Comparison of ENCODE assay signal across 23 cellular contexts in the genomic region with DNA sequence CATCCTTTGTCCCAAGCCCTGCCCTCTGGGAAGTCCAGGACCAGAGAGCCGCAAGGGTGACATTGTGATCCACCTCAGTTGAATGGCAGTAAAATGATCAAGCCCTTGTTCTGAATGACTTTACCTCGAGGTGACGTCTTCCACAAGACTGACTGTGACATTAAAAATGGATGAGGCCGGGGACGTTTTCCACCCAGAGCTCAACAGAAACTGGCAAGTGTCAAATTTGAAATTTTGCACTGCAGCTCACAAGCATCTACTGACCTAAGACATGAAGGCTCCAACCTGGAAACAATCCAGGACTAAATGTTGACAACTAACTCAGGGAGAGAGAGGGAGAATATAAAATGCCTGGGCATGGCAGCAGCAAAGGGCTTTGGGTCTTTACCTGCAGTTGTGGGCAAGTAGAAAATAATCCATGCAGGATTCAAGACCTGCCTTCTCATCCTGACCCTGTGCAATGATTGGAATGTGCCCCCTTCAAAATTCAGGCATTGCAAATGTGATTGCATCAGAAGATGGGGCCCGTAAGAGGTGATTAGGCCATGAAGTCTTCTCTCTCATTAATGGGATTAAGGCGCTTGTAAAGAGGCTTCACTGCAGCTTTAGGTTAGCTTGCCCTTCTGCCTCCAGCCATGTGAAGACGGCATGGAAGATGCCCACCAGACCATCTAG. TPM values are rescaled to one million over a fixed set of nuclear protein-coding genes. Genes with fewer than 3 reads are reported as not detected.
DNase-seq lines count a peak whose midpoint lies in the region; ATAC-seq, FAIRE-seq and TF ChIP-seq lines count a peak whose summit lies in the region.
"Had no signal": no experiment of that assay in that cellular context is flagged by ENCODE, and none has a peak within 500 bp of the region (broad histone marks: within the 10 kb centered on the region; RNA-seq: fewer than 3 reads in every experiment).

No MANE protein-coding gene starts in this region.

- H3K36me3 Mint-ChIP-seq in GM23338 (ENCODE audit: low read depth): no peaks in the 10 kb centered on the region
- H3K36me3 Mint-ChIP-seq: CD8-positive, alpha-beta memory T cell had no signal

- no peaks in the 10 kb centered on the region for H3F3A ChIP-seq in GM23338 (replicated peaks; ENCODE audit: low read depth)

- H3K14ac ChIP-seq in mesenchymal stem cell (ENCODE audit: low read length in 2 of 2): no peak overlapping the region

- peaks cover 31% of the 10 kb centered on the region for H3K4me1 Mint-ChIP-seq in GM23338

- no peak overlapping the region for H3K23ac ChIP-seq in mesenchymal stem cell (ENCODE audit: low read length in 2 of 2)

- H3K9ac ChIP-seq in adipocyte (ENCODE audit: low read length) (no peak overlapping the region), mesenchymal stem cell (ENCODE audit: low read length) (no peak overlapping the region)

- H3K9me3 ChIP-seq in adipocyte (ENCODE audit: control insufficient read depth, low read length): no peaks in the 10 kb centered on the region
- no peaks in the 10 kb centered on the region for H3K9me3 ChIP-seq in mesenchymal stem cell (ENCODE audit: control insufficient read depth, low read length)
- no peaks in the 10 kb centered on the region for H3K9me3 ChIP-seq in tibial nerve

- H2BK120ac ChIP-seq in mesenchymal stem cell (ENCODE audit: low read depth, low read length): no peak overlapping the region

- H2BK12ac ChIP-seq in mesenchymal stem cell (ENCODE audit: low read length in 2 of 2): peak overlapping the region in 1 of 2 experiments; percentile 59

- no peaks in the 10 kb centered on the region; the same call in 2 of the 3 replicates for H3K9me3 Mint-ChIP-seq in GM23338
- H3K9me3 Mint-ChIP-seq: CD8-positive, alpha-beta memory T cell had no signal

- H3K27ac ChIP-seq in GM23338 (ENCODE audit: low read depth) (no peak overlapping the region), mesenchymal stem cell (ENCODE audit: low read length, poor library complexity, severe bottlenecking) (no peak overlapping the region), tibial nerve (no peak overlapping the region)
- H3K27ac ChIP-seq: C4-2B had no signal

- TF ChIP-seq CTCF in AG10803 (conservative IDR thresholded peaks at IDR 0.05; ENCODE audit: low read length) (no peak), GM23338 (conservative IDR thresholded peaks at IDR 0.05; ENCODE audit: low read depth in 2 of 2) (no peak), tibial nerve (IDR thresholded peaks at IDR 0.05) (no peak)

- H4K91ac ChIP-seq in mesenchymal stem cell (ENCODE audit: low read length): peak overlapping the region; percentile 43

- peak overlapping the region; percentile 4 to 13 for H3K4ac ChIP-seq in mesenchymal stem cell (ENCODE audit: low read depth in 1 of 2, low read length in 2 of 2)

- FAIRE-seq in H54 (lab: Jason Lieb, UNC): no peak
- FAIRE-seq: GM19239 had no signal

- H3K4me1 ChIP-seq in GM23338 (ENCODE audit: insufficient read depth) (peaks cover 20% of the 10 kb centered on the region), adipocyte (ENCODE audit: control insufficient read depth, insufficient read depth, low read length) (peaks cover 33% of the 10 kb centered on the region), mesenchymal stem cell (ENCODE audit: control insufficient read depth, insufficient read depth, low read depth, low read length) (peaks cover 2% of the 10 kb centered on the region), tibial nerve (no peaks in the 10 kb centered on the region)

- no peaks in the 10 kb centered on the region for H3K36me3 ChIP-seq in GM23338 (ENCODE audit: insufficient read depth)
- H3K36me3 ChIP-seq in adipocyte (ENCODE audit: control insufficient read depth, insufficient read depth, low read length, severe bottlenecking): no peaks in the 10 kb centered on the region
- no peaks in the 10 kb centered on the region for H3K36me3 ChIP-seq in mesenchymal stem cell (ENCODE audit: control insufficient read depth in 1 of 2, insufficient read depth in 2 of 2, low read depth in 1 of 2, low read length in 2 of 2)
- no peaks in the 10 kb centered on the region for H3K36me3 ChIP-seq in tibial nerve

- H2AFZ ChIP-seq in GM23338 (no peak overlapping the region), mesenchymal stem cell (ENCODE audit: low read depth, low read length) (no peak overlapping the region)

- H3K4me2 ChIP-seq in GM23338 (peak overlapping the region; percentile 35; the same call in 1 of the 2 replicates), mesenchymal stem cell (ENCODE audit: low read length, poor library complexity, severe bottlenecking) (no peak overlapping the region)

- H2BK5ac ChIP-seq in mesenchymal stem cell (ENCODE audit: low read depth, low read length, poor library complexity, severe bottlenecking): peak overlapping the region; percentile 39

- H3K9me2 ChIP-seq in GM23338 (ENCODE audit: insufficient read depth): 0 out of 2 replicates have a peak, but pooled peaks cover 8% of the 10 kb centered on the region

- H2BK15ac ChIP-seq in mesenchymal stem cell (ENCODE audit: low read depth, poor library complexity, severe bottlenecking): no peak overlapping the region

- no peak overlapping the region for H3K4me3 Mint-ChIP-seq in GM23338
- H3K4me3 Mint-ChIP-seq: CD8-positive, alpha-beta memory T cell had no signal

- H3K79me1 ChIP-seq in mesenchymal stem cell (replicated peaks; ENCODE audit: low read length, poor library complexity, severe bottlenecking): no peaks in the 10 kb centered on the region

- TF ChIP-seq EP300 in tibial nerve (IDR thresholded peaks at IDR 0.05): no peak

- DNase-seq in AG10803 (ENCODE audit: low read depth) (peak; percentile 29), GM23338 (ENCODE audit: low spot score) (peak; percentile 42), adipocyte (ENCODE audit: low read depth) (peak; percentile 30), mesenchymal stem cell (no peak), SW 1271 (lab: John Stamatoyannopoulos, UW) (no peak), H54 (ENCODE audit: insufficient read length, low spot score) (no peak), tibial nerve (ENCODE audit: low spot score in 2 of 2) (no peak)
- DNase-seq: 8988T; CD8-positive, alpha-beta memory T cell; Karpas-422; MV-4-11; NCI-H1105 treated with DMSO at 0.1 percent for 48 hours; NCI-H1694; NCI-H2081; NCI-H2171; NCI-H345; NCI-H524; NCI-H774 had no signal

- 74% methylated on average over 8 of the region's 8 CpGs for WGBS in mesenchymal stem cell
- WGBS in tibial nerve, 2 donors: 74 to 83% methylated on average over 8 of the region's 8 CpGs

- peaks cover 4% of the 10 kb centered on the region for H3K27me3 Mint-ChIP-seq in GM23338 (ENCODE audit: insufficient read depth, low read depth, poor library complexity)

- ATAC-seq in GM23338 (peak; percentile 33; the same call in 2 of the 3 replicates), HG03457 (IDR thresholded peaks at IDR 0.05; ENCODE audit: unreplicated experiment) (no peak)
- ATAC-seq: Right ventricle myocardium inferior had no signal

- no peak overlapping the region for H3K27ac Mint-ChIP-seq in GM23338
- H3K27ac Mint-ChIP-seq: CD8-positive, alpha-beta memory T cell had no signal

- no peak overlapping the region for H3K4me3 ChIP-seq in AG10803 (ENCODE audit: low read length)
- no peak overlapping the region for H3K4me3 ChIP-seq in GM23338
- H3K4me3 ChIP-seq in adipocyte (ENCODE audit: low read length): no peak overlapping the region
- H3K4me3 ChIP-seq in mesenchymal stem cell (ENCODE audit: insufficient read depth in 1 of 2, low read depth in 1 of 2, low read length in 2 of 2): no peak overlapping the region
- no peak overlapping the region for H3K4me3 ChIP-seq in tibial nerve

- TF ChIP-seq POLR2A in H54 (IDR thresholded peaks at IDR 0.05; ENCODE audit: low read depth, low read length) (no peak), tibial nerve (IDR thresholded peaks at IDR 0.05) (no peak)

- no peak overlapping the region for H4K8ac ChIP-seq in mesenchymal stem cell (ENCODE audit: low read length)

- no peaks in the 10 kb centered on the region for H4K20me1 ChIP-seq in GM23338 (replicated peaks; ENCODE audit: insufficient read depth)

- peak overlapping the region in 1 of 2 experiments; percentile 11 for H3K18ac ChIP-seq in mesenchymal stem cell (ENCODE audit: low read depth in 1 of 2, low read length in 2 of 2)

- H3K79me2 ChIP-seq in GM23338 (replicated peaks; ENCODE audit: insufficient read depth): no peaks in the 10 kb centered on the region

- H3K27me3 ChIP-seq in GM23338 (ENCODE audit: insufficient read depth) (no peaks in the 10 kb centered on the region), adipocyte (replicated peaks; ENCODE audit: control insufficient read depth, insufficient read depth, low read length) (no peaks in the 10 kb centered on the region), mesenchymal stem cell (ENCODE audit: control insufficient read depth in 1 of 2, insufficient read depth in 1 of 2, low read length in 2 of 2) (no peaks in the 10 kb centered on the region), tibial nerve (no peaks in the 10 kb centered on the region)

- no peak overlapping the region for H2AK5ac ChIP-seq in mesenchymal stem cell (ENCODE audit: low read length, severe bottlenecking)

TF ChIP-seq in GM23338, 12 proteins besides CTCF, POLR2A, EP300 and RAD21 (continues in another document):
- TF ChIP-seq, protein P1, sequence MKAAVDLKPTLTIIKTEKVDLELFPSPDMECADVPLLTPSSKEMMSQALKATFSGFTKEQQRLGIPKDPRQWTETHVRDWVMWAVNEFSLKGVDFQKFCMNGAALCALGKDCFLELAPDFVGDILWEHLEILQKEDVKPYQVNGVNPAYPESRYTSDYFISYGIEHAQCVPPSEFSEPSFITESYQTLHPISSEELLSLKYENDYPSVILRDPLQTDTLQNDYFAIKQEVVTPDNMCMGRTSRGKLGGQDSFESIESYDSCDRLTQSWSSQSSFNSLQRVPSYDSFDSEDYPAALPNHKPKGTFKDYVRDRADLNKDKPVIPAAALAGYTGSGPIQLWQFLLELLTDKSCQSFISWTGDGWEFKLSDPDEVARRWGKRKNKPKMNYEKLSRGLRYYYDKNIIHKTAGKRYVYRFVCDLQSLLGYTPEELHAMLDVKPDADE (IDR thresholded peaks at IDR 0.05): no peak
- TF ChIP-seq STAT1 (IDR thresholded peaks at IDR 0.05; ENCODE audit: unreplicated experiment): no peak
- no peak for TF ChIP-seq POLR2AphosphoS5 (IDR thresholded peaks at IDR 0.05; ENCODE audit: low read depth)
- 0 out of 2 replicates have a peak, but pooled peaks have one; percentile 20 for TF ChIP-seq NANOG (IDR thresholded peaks at IDR 0.05; ENCODE audit: borderline replicate concordance)

RNA-seq across cellular contexts. Expression of a gene that starts 33.6 kb away (rescaled TPM):
- total RNA-seq in GM23338 (2014; rRNA removed; shearing (Covaris generic)): 18.4 and 22.2 TPM in 2 replicates
- 7.1 and 8.4 TPM in 2 replicates for polyA plus RNA-seq in GM23338 (2016; fragmentation: Nextera tagmentation; extraction: Ambion mirVana)
- 46.5 TPM for polyA plus RNA-seq in mesenchymal stem cell (2013, experiment 1 of 2)
- 48.1 TPM for polyA plus RNA-seq in mesenchymal stem cell (2013, experiment 2 of 2)
- 10 to 100 TPM; 82.5 to 98.6 (median 89.7) TPM for total RNA-seq in tibial nerve
- total RNA-seq: SK-MEL-5 had no signal

Comparison
In these comparisons a context has a peak if more than half of its experiments do, and no peak if none do; other contexts are left out.
1. DNase-seq: peak in AG10803 (single experiment), GM23338 (single experiment) and adipocyte (single experiment); none in mesenchymal stem cell (single experiment), SW 1271 (0 of 2), H54 (single experiment) and tibial nerve (0 of 2).